14 cellular contexts compared by ENCODE assay signal in the genomic region with DNA sequence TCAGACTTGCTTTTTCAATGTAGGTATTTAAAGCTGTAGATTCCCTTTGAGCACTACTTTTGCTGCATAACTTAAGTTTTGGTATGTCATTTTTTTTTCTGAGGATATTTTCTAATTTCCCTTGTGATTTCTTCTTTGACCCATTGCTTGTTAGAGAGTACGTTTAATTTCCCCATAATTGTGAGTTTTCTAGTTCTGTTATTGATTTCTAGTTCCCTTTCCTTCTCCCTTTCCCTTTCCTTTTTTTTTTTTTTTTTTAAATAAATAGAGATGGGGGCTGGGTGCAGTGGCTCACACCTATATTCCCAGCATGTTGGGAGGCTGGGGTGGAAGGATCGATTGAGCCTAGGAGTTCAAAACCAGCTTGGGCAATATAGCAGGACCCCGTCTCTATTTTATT. TPM values are rescaled to one million over a fixed set of nuclear protein-coding genes. Genes with fewer than 3 reads are reported as not detected.
DNase-seq lines count a peak whose midpoint lies in the region; ATAC-seq lines count a peak whose summit lies in the region.
"Had no signal": no experiment of that assay in that cellular context is flagged by ENCODE, and none has a peak within 500 bp of the region (broad histone marks: within the 10 kb centered on the region; RNA-seq: fewer than 3 reads in every experiment).

No MANE protein-coding gene starts in this region.

- ATAC-seq in activated CD4-positive, alpha-beta T cell treated with anti-CD3 and anti-CD28 coated beads for 36 hours = no peak
- ATAC-seq in activated naive CD8-positive, alpha-beta T cell treated with anti-CD3 and anti-CD28 coated beads, Interleukin-2, amount 50 U/mL, for 24 hours = no peak
- ATAC-seq in effector memory CD8-positive, alpha-beta T cell (replicated peaks) = no peak
- no peak for ATAC-seq in HG03571 (IDR thresholded peaks at IDR 0.05; ENCODE audit: unreplicated experiment)

- intact Hi-C loops in activated CD4-positive, alpha-beta T cell treated with anti-CD3 and anti-CD28 coated beads for 36 hours (cut with DNase I, micrococcal nuclease) = no loop called here

- peak overlapping the region; percentile 33 for H3K27ac Mint-ChIP-seq in activated CD4-positive, alpha-beta T cell treated with anti-CD3 and anti-CD28 coated beads for 36 hours
- peak overlapping the region; percentile 66 for H3K27ac Mint-ChIP-seq in activated naive CD8-positive, alpha-beta T cell treated with anti-CD3 and anti-CD28 coated beads for 36 hours
- H3K27ac Mint-ChIP-seq in activated naive CD8-positive, alpha-beta T cell treated with anti-CD3 and anti-CD28 coated beads, Interleukin-2, amount 50 U/mL, for 24 hours = no peak overlapping the region
- H3K27ac Mint-ChIP-seq in effector memory CD8-positive, alpha-beta T cell = peak overlapping the region; percentile 6 to 9

- H3K36me3 Mint-ChIP-seq in activated CD4-positive, alpha-beta T cell treated with anti-CD3 and anti-CD28 coated beads for 36 hours (ENCODE audit: low read depth) = peaks cover 43% of the 10 kb centered on the region
- H3K36me3 Mint-ChIP-seq in activated naive CD8-positive, alpha-beta T cell treated with anti-CD3 and anti-CD28 coated beads for 36 hours = peaks cover 46% of the 10 kb centered on the region
- H3K36me3 Mint-ChIP-seq in activated naive CD8-positive, alpha-beta T cell treated with anti-CD3 and anti-CD28 coated beads, Interleukin-2, amount 50 U/mL, for 24 hours (ENCODE audit: low read depth) = peaks cover 49% of the 10 kb centered on the region
- peaks cover 43% of the 10 kb centered on the region for H3K36me3 Mint-ChIP-seq in effector memory CD8-positive, alpha-beta T cell (ENCODE audit: insufficient read depth)

- no peak overlapping the region for H3K4me3 Mint-ChIP-seq in activated CD4-positive, alpha-beta T cell treated with anti-CD3 and anti-CD28 coated beads for 36 hours
- no peak overlapping the region for H3K4me3 Mint-ChIP-seq in activated naive CD8-positive, alpha-beta T cell treated with anti-CD3 and anti-CD28 coated beads for 36 hours
- no peak overlapping the region for H3K4me3 Mint-ChIP-seq in activated naive CD8-positive, alpha-beta T cell treated with anti-CD3 and anti-CD28 coated beads, Interleukin-2, amount 50 U/mL, for 24 hours
- peak overlapping the region in 1 of 2 donors; percentile 19 for H3K4me3 Mint-ChIP-seq in effector memory CD8-positive, alpha-beta T cell

- POLR2A ChIA-PET in activated CD4-positive, alpha-beta T cell treated with anti-CD3 and anti-CD28 coated beads for 36 hours (lab: Charles Lee) = interaction anchor here (0.6 kb wide), 1 partner anchor 9 kb away, joined by 3 read pairs; no protein-coding TSS in a partner anchor

- peaks cover 31% of the 10 kb centered on the region for H3K4me1 Mint-ChIP-seq in activated CD4-positive, alpha-beta T cell treated with anti-CD3 and anti-CD28 coated beads for 36 hours
- peaks cover 23% of the 10 kb centered on the region for H3K4me1 Mint-ChIP-seq in activated naive CD8-positive, alpha-beta T cell treated with anti-CD3 and anti-CD28 coated beads for 36 hours
- peaks cover 23% of the 10 kb centered on the region for H3K4me1 Mint-ChIP-seq in activated naive CD8-positive, alpha-beta T cell treated with anti-CD3 and anti-CD28 coated beads, Interleukin-2, amount 50 U/mL, for 24 hours
- peaks cover 41 to 44% of the 10 kb centered on the region in 2 donors for H3K4me1 Mint-ChIP-seq in effector memory CD8-positive, alpha-beta T cell (ENCODE audit: low read depth in 2 of 2)

- H3K27me3 Mint-ChIP-seq in activated CD4-positive, alpha-beta T cell treated with anti-CD3 and anti-CD28 coated beads for 36 hours = no peaks in the 10 kb centered on the region
- no peaks in the 10 kb centered on the region for H3K27me3 Mint-ChIP-seq in activated naive CD8-positive, alpha-beta T cell treated with anti-CD3 and anti-CD28 coated beads for 36 hours
- H3K27me3 Mint-ChIP-seq in activated naive CD8-positive, alpha-beta T cell treated with anti-CD3 and anti-CD28 coated beads, Interleukin-2, amount 50 U/mL, for 24 hours = no peaks in the 10 kb centered on the region
- no peaks in the 10 kb centered on the region for H3K27me3 Mint-ChIP-seq in effector memory CD8-positive, alpha-beta T cell

- no peak for DNase-seq in activated CD4-positive, alpha-beta T cell treated with anti-CD3 and anti-CD28 coated beads for 36 hours
- no peak for DNase-seq in activated CD4-positive, alpha-beta T cell treated with anti-CD3 and anti-CD28 coated beads, Interleukin-2, amount 50 U/mL, for 4 hours
- DNase-seq in activated naive CD8-positive, alpha-beta T cell treated with anti-CD3 and anti-CD28 coated beads for 36 hours = no peak
- DNase-seq in activated naive CD8-positive, alpha-beta T cell treated with anti-CD3 and anti-CD28 coated beads, Interleukin-2, amount 50 U/mL, for 24 hours = no peak
- no peak for DNase-seq in effector memory CD8-positive, alpha-beta T cell
- DNase-seq in NCI-H748 treated with DMSO at 0.1 percent for 48 hours (lab: John Stamatoyannopoulos, UW) = no peak
- DNase-seq: 8988T, AML-193, DMS53, GF-D8, HCEC 1CT had no signal

- CTCF ChIA-PET in activated CD4-positive, alpha-beta T cell treated with anti-CD3 and anti-CD28 coated beads for 36 hours (lab: Charles Lee) = interaction anchor here (0.9 to 1.4 kb wide), 4 partner anchors 10 to 44 kb away, joined by 3 to 4 read pairs (median 3); no protein-coding TSS in a partner anchor

- H3K9me3 Mint-ChIP-seq in activated CD4-positive, alpha-beta T cell treated with anti-CD3 and anti-CD28 coated beads for 36 hours (ENCODE audit: low read depth) = no peaks in the 10 kb centered on the region
- H3K9me3 Mint-ChIP-seq in activated naive CD8-positive, alpha-beta T cell treated with anti-CD3 and anti-CD28 coated beads for 36 hours = no peaks in the 10 kb centered on the region
- no peaks in the 10 kb centered on the region for H3K9me3 Mint-ChIP-seq in activated naive CD8-positive, alpha-beta T cell treated with anti-CD3 and anti-CD28 coated beads, Interleukin-2, amount 50 U/mL, for 24 hours
- no peaks in the 10 kb centered on the region for H3K9me3 Mint-ChIP-seq in effector memory CD8-positive, alpha-beta T cell

RNA-seq across cellular contexts. Expression of gene UBE2L3, which starts 30.8 kb away (rescaled TPM):
- total RNA-seq in activated CD4-positive, alpha-beta T cell treated with anti-CD3 and anti-CD28 coated beads for 36 hours = 10 to 100 TPM; 57.3 to 75.5 TPM
- 10 to 100 TPM; 70.0 to 72.9 TPM for total RNA-seq in activated naive CD8-positive, alpha-beta T cell treated with anti-CD3 and anti-CD28 coated beads for 36 hours

RNA-seq across cellular contexts. Expression of gene YDJC, which starts 31.5 kb away (rescaled TPM):
- 10 to 100 TPM; 43.4 to 54.0 TPM for total RNA-seq in activated CD4-positive, alpha-beta T cell treated with anti-CD3 and anti-CD28 coated beads for 36 hours
- total RNA-seq in activated naive CD8-positive, alpha-beta T cell treated with anti-CD3 and anti-CD28 coated beads for 36 hours = 10 to 100 TPM; 83.0 to 86.4 TPM

RNA-seq across cellular contexts. Expression of gene CCDC116, which starts 34.3 kb away (rescaled TPM):
- total RNA-seq in activated CD4-positive, alpha-beta T cell treated with anti-CD3 and anti-CD28 coated beads for 36 hours = under 1 TPM; 0.23 to 0.33 TPM
- under 1 TPM; 0.29 to 0.34 TPM for total RNA-seq in activated naive CD8-positive, alpha-beta T cell treated with anti-CD3 and anti-CD28 coated beads for 36 hours
- total RNA-seq: H1 had no signal

RNA-seq across cellular contexts. Expression of gene SDF2L1, which starts 43.8 kb away (rescaled TPM):
- total RNA-seq in activated CD4-positive, alpha-beta T cell treated with anti-CD3 and anti-CD28 coated beads for 36 hours = 10 to 100 TPM; 13.7 to 32.8 TPM
- total RNA-seq in activated naive CD8-positive, alpha-beta T cell treated with anti-CD3 and anti-CD28 coated beads for 36 hours = 10 to 100 TPM; 52.6 to 53.8 TPM

RNA-seq across cellular contexts. Expression of gene RIMBP3C, which starts 47.0 kb away (rescaled TPM):
- under 1 TPM; 0.18 to 0.33 TPM for total RNA-seq in activated CD4-positive, alpha-beta T cell treated with anti-CD3 and anti-CD28 coated beads for 36 hours
- total RNA-seq in activated naive CD8-positive, alpha-beta T cell treated with anti-CD3 and anti-CD28 coated beads for 36 hours = under 1 TPM; 0.06 to 0.20 TPM
- total RNA-seq: H1, HT-29 had no signal
